In the genomic region with DNA sequence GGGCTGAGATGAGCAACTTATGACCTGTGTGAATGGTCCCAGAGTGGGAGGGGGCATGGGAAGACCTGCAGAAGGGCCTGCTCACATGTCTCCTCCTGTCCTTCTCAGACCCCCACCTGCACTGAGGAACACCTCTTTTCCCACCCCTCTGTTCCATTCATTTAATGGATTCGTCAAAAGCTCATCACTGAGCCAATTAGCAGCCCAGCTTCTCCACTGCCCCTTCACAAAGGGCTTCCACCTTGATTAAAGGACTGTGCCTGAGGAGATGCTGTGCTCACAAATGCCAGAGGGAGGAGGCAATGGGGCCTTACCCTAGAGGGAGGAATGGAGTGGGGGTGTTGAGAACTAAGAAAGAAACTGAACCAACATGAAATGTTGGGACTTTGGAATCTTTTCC, we compare ENCODE assay signal across 27 cellular contexts.
"Had no signal": no experiment of that assay in that cellular context is flagged by ENCODE, and none has a peak within 500 bp of the region (broad histone marks: within the 10 kb centered on the region; RNA-seq: fewer than 3 reads in every experiment).

No MANE protein-coding gene starts in this region.

- H3K36me3 Mint-ChIP-seq: naive thymus-derived CD4-positive, alpha-beta T cell; natural killer cell treated with Interleukin-12 subunit alpha and Interleukin-12 subunit beta and Interleukin-15 and Interleukin-18, amount 100 ng/mL, for 72 hours; stimulated activated memory B cell treated with anti-CD40 and anti-IgM and Interleukin-4, amounts not matched to agents 10 μg/mL and 1 μg/mL and 100 μg/mL, for 72 hours had no signal

- DNase-seq: islet precursor cell; left ventricle myocardium inferior; midbrain; mucosa of descending colon; naive thymus-derived CD4-positive, alpha-beta T cell; occipital lobe; ovary; right lobe of liver; stimulated activated CD4-positive, alpha-beta T cell treated with anti-CD3 and anti-CD28 coated beads, Interleukin-1b, Interleukin-23, amount 100 ng/mL, for 48 hours; stimulated activated CD4-positive, alpha-beta T cell treated with anti-CD3 and anti-CD28 coated beads, Interleukin-2, amount 100 ng/mL, for 48 hours; stimulated activated CD4-positive, alpha-beta T cell treated with anti-CD3 and anti-CD28 coated beads, Interleukin-4, amount 100 ng/mL, for 4 hours; stimulated activated CD8-positive, alpha-beta memory T cell treated with anti-CD3 and anti-CD28 coated beads, Interleukin-4, amount 100 ng/mL, for 48 hours; stimulated activated naive CD4-positive, alpha-beta T cell treated with Interleukin-2 at 50 U/mL for 16 hours; stimulated activated naive CD8-positive, alpha-beta T cell treated with anti-CD3 and anti-CD28 coated beads, Interleukin-15, amount 100 ng/mL, for 72 hours; substantia nigra; upper lobe of left lung had no signal

- H3K27ac Mint-ChIP-seq: naive thymus-derived CD4-positive, alpha-beta T cell; natural killer cell treated with Interleukin-12 subunit alpha and Interleukin-12 subunit beta and Interleukin-15 and Interleukin-18, amount 100 ng/mL, for 72 hours; progenitor cell of endocrine pancreas; stimulated activated memory B cell treated with anti-CD40 and anti-IgM and Interleukin-4, amounts not matched to agents 10 μg/mL and 1 μg/mL and 100 μg/mL, for 72 hours; stimulated activated naive CD8-positive, alpha-beta T cell treated with anti-CD3 and anti-CD28 coated beads, Interleukin-15, amount 100 ng/mL, for 72 hours had no signal

- H3K79me2 ChIP-seq: hepatocyte had no signal

- H3K27me3 ChIP-seq: hepatocyte, ovary, right atrium auricular region, right lobe of liver, tibial nerve, upper lobe of left lung, vagina had no signal

- H3K9me3 ChIP-seq: left ventricle myocardium inferior, mucosa of descending colon, neutrophil, ovary, right atrium auricular region, right lobe of liver, tibial nerve, upper lobe of left lung, vagina had no signal

- H3K27me3 Mint-ChIP-seq: progenitor cell of endocrine pancreas; stimulated activated naive CD8-positive, alpha-beta T cell treated with anti-CD3 and anti-CD28 coated beads, Interleukin-15, amount 100 ng/mL, for 72 hours had no signal

- H3K4me2 ChIP-seq: hepatocyte, smooth muscle cell had no signal

- H3K4me3 Mint-ChIP-seq: naive thymus-derived CD4-positive, alpha-beta T cell; natural killer cell treated with Interleukin-12 subunit alpha and Interleukin-12 subunit beta and Interleukin-15 and Interleukin-18, amount 100 ng/mL, for 72 hours; neural crest cell; stimulated activated memory B cell treated with anti-CD40 and anti-IgM and Interleukin-4, amounts not matched to agents 10 μg/mL and 1 μg/mL and 100 μg/mL, for 72 hours; stimulated activated naive CD8-positive, alpha-beta T cell treated with anti-CD3 and anti-CD28 coated beads, Interleukin-15, amount 100 ng/mL, for 72 hours had no signal

- H3K9me3 Mint-ChIP-seq: naive thymus-derived CD4-positive, alpha-beta T cell; natural killer cell treated with Interleukin-12 subunit alpha and Interleukin-12 subunit beta and Interleukin-15 and Interleukin-18, amount 100 ng/mL, for 72 hours; neural crest cell; stimulated activated memory B cell treated with anti-CD40 and anti-IgM and Interleukin-4, amounts not matched to agents 10 μg/mL and 1 μg/mL and 100 μg/mL, for 72 hours had no signal

- H3K27ac ChIP-seq: hepatocyte, left ventricle myocardium inferior, neutrophil, ovary, right atrium auricular region, right lobe of liver, tibial nerve, upper lobe of left lung, vagina had no signal

- H2AFZ ChIP-seq: hepatocyte had no signal

- H3K4me1 Mint-ChIP-seq: stimulated activated memory B cell treated with anti-CD40 and anti-IgM and Interleukin-4, amounts not matched to agents 10 μg/mL and 1 μg/mL and 100 μg/mL, for 72 hours; stimulated activated naive CD8-positive, alpha-beta T cell treated with anti-CD3 and anti-CD28 coated beads, Interleukin-15, amount 100 ng/mL, for 72 hours had no signal

- H3K36me3 ChIP-seq: left ventricle myocardium inferior, neutrophil, ovary, right atrium auricular region, right lobe of liver, tibial nerve, upper lobe of left lung, vagina had no signal

- H3K4me1 ChIP-seq: upper lobe of left lung had no signal

- H3K4me3 ChIP-seq: hepatocyte, left ventricle myocardium inferior, lung, mucosa of descending colon, ovary, right atrium auricular region, right lobe of liver, smooth muscle cell, tibial nerve, upper lobe of left lung, vagina had no signal
